ENCODE assay signal across 12 cellular contexts in genomic region chr5:170429014-170429413, GRCh38. TPM values are rescaled to one million over a fixed set of nuclear protein-coding genes. Genes with fewer than 3 reads are reported as not detected.
DNase-seq lines count a peak whose midpoint lies in the region; ATAC-seq and TF ChIP-seq lines count a peak whose summit lies in the region.
"Had no signal": no experiment of that assay in that cellular context is flagged by ENCODE, and none has a peak within 500 bp of the region (broad histone marks: within the 10 kb centered on the region; RNA-seq: fewer than 3 reads in every experiment).

No MANE protein-coding gene starts in this region.

- no peaks in the 10 kb centered on the region for H3F3A ChIP-seq in PC-9 (ENCODE audit: insufficient read depth, low read depth)

- H3K4me3 ChIP-seq in PC-9: no peak overlapping the region
- H3K4me3 ChIP-seq: lower lobe of right lung had no signal

- no peaks in the 10 kb centered on the region for H3K9me3 ChIP-seq in PC-9 (ENCODE audit: insufficient read depth, low read depth)
- H3K9me3 ChIP-seq: lower lobe of right lung had no signal

- H3K27me3 ChIP-seq in PC-9 (ENCODE audit: insufficient read depth, low read depth): peaks cover 20% of the 10 kb centered on the region
- H3K27me3 ChIP-seq in foreskin keratinocyte: peaks cover under 1% of the 10 kb centered on the region

- H3K4me1 ChIP-seq in PC-9 (replicated peaks; ENCODE audit: insufficient read depth) (no peaks in the 10 kb centered on the region), foreskin keratinocyte (no peaks in the 10 kb centered on the region)
- H3K4me1 ChIP-seq: lower lobe of right lung had no signal

- H3K4me1 Mint-ChIP-seq in activated CD4-positive, alpha-beta T cell treated with anti-CD3 and anti-CD28 coated beads for 36 hours: no peaks in the 10 kb centered on the region

- CTCF ChIA-PET in PC-9 (lab: Charles Lee): no interaction called here
- CTCF ChIA-PET in activated CD4-positive, alpha-beta T cell treated with anti-CD3 and anti-CD28 coated beads for 36 hours (lab: Charles Lee): no interaction called here

- H3K4me3 Mint-ChIP-seq in activated CD4-positive, alpha-beta T cell treated with anti-CD3 and anti-CD28 coated beads for 36 hours: no peak overlapping the region

- no peaks in the 10 kb centered on the region for H3K79me2 ChIP-seq in PC-9 (ENCODE audit: low read depth)

- H2AFZ ChIP-seq in PC-9: no peak overlapping the region

- H3K4me2 ChIP-seq in PC-9: no peak overlapping the region

- no peak overlapping the region for H3K27ac ChIP-seq in PC-9
- no peak overlapping the region for H3K27ac ChIP-seq in foreskin keratinocyte
- H3K27ac ChIP-seq: epithelial cell of prostate, lower lobe of right lung had no signal

- intact Hi-C loops in PC-9 (cut with micrococcal nuclease; ENCODE audit: unreplicated experiment): no loop called here
- intact Hi-C loops in activated CD4-positive, alpha-beta T cell treated with anti-CD3 and anti-CD28 coated beads for 36 hours (cut with DNase I, micrococcal nuclease): no loop called here

- H4K20me1 ChIP-seq in PC-9 (ENCODE audit: insufficient read depth): no peaks in the 10 kb centered on the region

- no peaks in the 10 kb centered on the region for H3K9me3 Mint-ChIP-seq in activated CD4-positive, alpha-beta T cell treated with anti-CD3 and anti-CD28 coated beads for 36 hours (ENCODE audit: low read depth)

- POLR2A ChIA-PET in PC-9 (lab: Charles Lee; ENCODE audit: unreplicated experiment): no interaction called here
- POLR2A ChIA-PET in activated CD4-positive, alpha-beta T cell treated with anti-CD3 and anti-CD28 coated beads for 36 hours (lab: Charles Lee): no interaction called here

- no TSS peak for BruUV-seq in PC-9 (replicated peaks; lab: Mats Ljungman, UMichigan)

- DNase-seq in ACHN (peak; percentile 45), GDM1 (lab: John Stamatoyannopoulos, UW) (peak; percentile 12), PC-9 (no peak), foreskin keratinocyte (no peak), NCI-H524 treated with DMSO at 0.1 percent for 48 hours (lab: John Stamatoyannopoulos, UW) (no peak), DMS153 (lab: John Stamatoyannopoulos, UW) (no peak)
- DNase-seq in activated CD4-positive, alpha-beta T cell treated with anti-CD3 and anti-CD28 coated beads for 36 hours: no peak
- no peak for DNase-seq in activated CD4-positive, alpha-beta T cell treated with anti-CD3 and anti-CD28 coated beads for 1 hour
- DNase-seq: activated CD4-positive, alpha-beta T cell treated with anti-CD3 and anti-CD28 coated beads for 4 hours; DND-41; lower lobe of right lung had no signal

- H3K36me3 ChIP-seq in PC-9 (ENCODE audit: low read depth): no peaks in the 10 kb centered on the region
- H3K36me3 ChIP-seq: lower lobe of right lung had no signal

- peak; percentile 50 for ATAC-seq in foreskin keratinocyte
- ATAC-seq in activated CD4-positive, alpha-beta T cell treated with anti-CD3 and anti-CD28 coated beads for 36 hours: no peak
- ATAC-seq: lower lobe of right lung had no signal

- TF ChIP-seq CTCF in PC-9 (conservative IDR thresholded peaks at IDR 0.05) (0 out of 2 replicates have a peak, but pooled peaks have one; percentile 21), foreskin keratinocyte (conservative IDR thresholded peaks at IDR 0.05) (peak; percentile 35)

- no peaks in the 10 kb centered on the region for H3K9me2 ChIP-seq in PC-9 (ENCODE audit: insufficient read depth)

- no peaks in the 10 kb centered on the region for H3K27me3 Mint-ChIP-seq in activated CD4-positive, alpha-beta T cell treated with anti-CD3 and anti-CD28 coated beads for 36 hours

- in situ Hi-C loops in ACHN (cut with HindIII; ENCODE audit: low pct_ligation_motif_present, low pct_unique_long_range_greater_than_20kb, low sequenced_read_pairs): no loop called here

- H3K27ac Mint-ChIP-seq in activated CD4-positive, alpha-beta T cell treated with anti-CD3 and anti-CD28 coated beads for 36 hours: no peak overlapping the region

- H3K36me3 Mint-ChIP-seq in activated CD4-positive, alpha-beta T cell treated with anti-CD3 and anti-CD28 coated beads for 36 hours (ENCODE audit: low read depth): no peaks in the 10 kb centered on the region

RNA-seq across cellular contexts. Expression of gene KCNMB1, which starts 39.8 kb away (rescaled TPM):
- not detected in 2 replicates for total RNA-seq in PC-9 (2021)
- not detected in 2 replicates for total RNA-seq in foreskin keratinocyte
- not detected in 2 replicates for polyA plus RNA-seq in foreskin keratinocyte
- not detected for total RNA-seq in activated CD4-positive, alpha-beta T cell treated with anti-CD3 and anti-CD28 coated beads for 36 hours

Comparison
In these comparisons a context has a peak if more than half of its experiments do, and no peak if none do; other contexts are left out.
1. DNase-seq: peak in ACHN (single experiment) and GDM1 (single experiment); none in PC-9 (0 of 2), foreskin keratinocyte (0 of 2), NCI-H524 treated with DMSO at 0.1 percent for 48 hours (single experiment), DMS153 (single experiment), activated CD4-positive, alpha-beta T cell treated with anti-CD3 and anti-CD28 coated beads for 36 hours (single experiment) and activated CD4-positive, alpha-beta T cell treated with anti-CD3 and anti-CD28 coated beads for 1 hour (single experiment).